8 cellular contexts compared by ENCODE assay signal in the genomic region with DNA sequence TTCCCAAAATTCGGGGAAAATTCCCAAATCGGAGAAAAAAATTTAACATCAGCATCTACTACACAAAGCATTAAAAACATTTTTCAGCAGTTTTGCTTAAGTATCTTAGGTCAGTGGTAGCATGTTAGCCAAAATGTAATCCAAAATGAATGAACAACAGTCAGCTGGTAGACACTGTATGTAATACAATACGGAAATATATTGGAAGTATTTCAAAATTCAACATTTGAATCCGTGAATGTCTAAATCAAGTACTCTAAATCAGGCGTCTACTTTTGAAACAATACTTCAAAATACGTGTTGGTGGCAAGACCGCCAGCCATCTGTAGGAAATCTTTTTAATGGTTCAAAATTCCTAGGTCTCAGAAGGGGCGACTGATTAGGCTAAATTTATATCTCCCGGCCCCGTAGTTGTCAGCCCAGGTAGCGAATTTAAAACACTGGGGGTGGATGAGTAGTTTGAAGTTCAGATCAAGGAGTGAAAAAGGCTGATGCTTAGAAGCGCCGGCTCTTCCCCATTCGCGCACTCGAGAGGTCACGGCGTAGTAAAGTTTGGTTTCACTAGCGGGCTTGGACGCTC. TPM values are rescaled to one million over a fixed set of nuclear protein-coding genes. Genes with fewer than 3 reads are reported as not detected.
A peak's percentile ranks its signal among the peaks of the same experiment; 100 is the strongest.
DNase-seq lines count a peak whose midpoint lies in the region; ATAC-seq and TF ChIP-seq lines count a peak whose summit lies in the region.

No MANE protein-coding gene starts in this region.

- 1 to 3% (median 2%) methylated on average over 15 to 20 of the region's 20 CpGs for WGBS in stomach, 5 donors

- CTCF ChIA-PET in activated CD8-positive, alpha-beta memory T cell treated with anti-CD3 and anti-CD28 coated beads, Interleukin-2, amount 10 ng/mL, durations not matched to agents 7 days and 5 days (lab: Charles Lee): interaction anchor here (0.9 to 2.6 kb wide), 4 partner anchors 17 to 446 kb away, joined by 3 to 7 read pairs (median 4); no protein-coding TSS in a partner anchor

- H3K27ac ChIP-seq in layer of hippocampus (ENCODE audit: low read depth, low read length): peak overlapping the region; percentile 97
- H3K27ac ChIP-seq in stomach: peak overlapping the region; percentile 95 to 100 (median 99)

- no peak for TF ChIP-seq CTCF in brain (conservative IDR thresholded peaks at IDR 0.05)
- TF ChIP-seq CTCF in stomach (IDR thresholded peaks at IDR 0.05): no peak

- no peak for TF ChIP-seq EP300 in stomach (IDR thresholded peaks at IDR 0.05)

- peaks cover 34 to 61% (median 44%) of the 10 kb centered on the region in 4 donors for H3K4me1 ChIP-seq in stomach

- TF ChIP-seq POLR2A in stomach (IDR thresholded peaks at IDR 0.05): no peak

- intact Hi-C loops in stomach (cut with DNase I; ENCODE audit: low total_unique reads): no loop called here

- H3K27me3 ChIP-seq in layer of hippocampus (ENCODE audit: control insufficient read depth, insufficient read depth, low read length) (no peaks in the 10 kb centered on the region), stomach (no peaks in the 10 kb centered on the region)

- H3K27me3 Mint-ChIP-seq in activated CD8-positive, alpha-beta memory T cell treated with anti-CD3 and anti-CD28 coated beads, Interleukin-2, amount 10 ng/mL, durations not matched to agents 7 days and 5 days: no peaks in the 10 kb centered on the region
- peaks cover 14% of the 10 kb centered on the region for H3K27me3 Mint-ChIP-seq in brain

- peak overlapping the region; percentile 66 to 87 (median 79) for H3K4me3 ChIP-seq in stomach

- no peak for DNase-seq in activated CD8-positive, alpha-beta memory T cell treated with anti-CD3 and anti-CD28 coated beads, Interleukin-2, amount 10 ng/mL, durations not matched to agents 7 days and 5 days
- no peak for DNase-seq in activated CD8-positive, alpha-beta memory T cell treated with anti-CD3 and anti-CD28 coated beads, Interleukin-2, amount 50 U/mL, for 48 hours
- DNase-seq in NCI-H1417 treated with DMSO at 0.1 percent for 48 hours (lab: John Stamatoyannopoulos, UW) (peak; percentile 7), stomach (peak; percentile 68), NK-92 (lab: John Stamatoyannopoulos, UW; ENCODE audit: unreplicated experiment) (no peak)

- H3K4me3 Mint-ChIP-seq in activated CD8-positive, alpha-beta memory T cell treated with anti-CD3 and anti-CD28 coated beads, Interleukin-2, amount 10 ng/mL, durations not matched to agents 7 days and 5 days: peak overlapping the region; percentile 91
- H3K4me3 Mint-ChIP-seq in brain: peak overlapping the region; percentile 84 to 98 (median 96)

- H3K4me1 Mint-ChIP-seq in activated CD8-positive, alpha-beta memory T cell treated with anti-CD3 and anti-CD28 coated beads, Interleukin-2, amount 10 ng/mL, durations not matched to agents 7 days and 5 days: peaks cover 51% of the 10 kb centered on the region
- H3K4me1 Mint-ChIP-seq in brain: peaks cover 60% of the 10 kb centered on the region

- peak overlapping the region; percentile 97 for H3K27ac Mint-ChIP-seq in activated CD8-positive, alpha-beta memory T cell treated with anti-CD3 and anti-CD28 coated beads, Interleukin-2, amount 10 ng/mL, durations not matched to agents 7 days and 5 days
- peak overlapping the region; percentile 82 to 98 (median 95) for H3K27ac Mint-ChIP-seq in brain

- ATAC-seq in activated CD8-positive, alpha-beta memory T cell treated with anti-CD3 and anti-CD28 coated beads, Interleukin-2, amount 10 ng/mL, durations not matched to agents 7 days and 5 days: peak; percentile 13
- ATAC-seq in HG02571 (IDR thresholded peaks at IDR 0.05; ENCODE audit: unreplicated experiment): peak; percentile 18

- no peaks in the 10 kb centered on the region for H3K9me3 Mint-ChIP-seq in activated CD8-positive, alpha-beta memory T cell treated with anti-CD3 and anti-CD28 coated beads, Interleukin-2, amount 10 ng/mL, durations not matched to agents 7 days and 5 days (ENCODE audit: low read depth)
- H3K9me3 Mint-ChIP-seq in brain: peaks cover 0 to 8% (median 8%) of the 10 kb centered on the region in 5 experiments

- H3K9me3 ChIP-seq in stomach: no peaks in the 10 kb centered on the region

- H3K36me3 Mint-ChIP-seq in activated CD8-positive, alpha-beta memory T cell treated with anti-CD3 and anti-CD28 coated beads, Interleukin-2, amount 10 ng/mL, durations not matched to agents 7 days and 5 days: peaks cover 37% of the 10 kb centered on the region
- H3K36me3 Mint-ChIP-seq in brain: peaks cover 27% of the 10 kb centered on the region

- peaks cover 0 to 4% (median 0%) of the 10 kb centered on the region in 4 donors for H3K36me3 ChIP-seq in stomach

RNA-seq across cellular contexts. Expression of a gene that starts 1.0 kb away (rescaled TPM):
- total RNA-seq in activated CD8-positive, alpha-beta memory T cell treated with anti-CD3 and anti-CD28 coated beads, Interleukin-2, amount 10 ng/mL, durations not matched to agents 7 days and 5 days: 100 to 1,000 TPM; 131 to 137 TPM
- polyA plus RNA-seq in brain (ENCODE audit: insufficient read depth, low read depth, low replicate concordance) (14.0 TPM), stomach (10 to 100 TPM; 17.4 to 27.5 (median 20.5) TPM)
- 100 to 1,000 TPM in 4 of 5 donors, 10 to 100 TPM in 1; 80.8 to 246 (median 128) TPM for total RNA-seq in stomach

Comparison
In these comparisons a context has a peak if more than half of its experiments do, and no peak if none do; other contexts are left out.
1. DNase-seq: peak in NCI-H1417 treated with DMSO at 0.1 percent for 48 hours (single experiment) and stomach (single experiment); none in activated CD8-positive, alpha-beta memory T cell treated with anti-CD3 and anti-CD28 coated beads, Interleukin-2, amount 10 ng/mL, durations not matched to agents 7 days and 5 days (single experiment), activated CD8-positive, alpha-beta memory T cell treated with anti-CD3 and anti-CD28 coated beads, Interleukin-2, amount 50 U/mL, for 48 hours (single experiment) and NK-92 (single experiment).